Comparison of ENCODE assay signal across 2 cellular contexts in the genomic region with DNA sequence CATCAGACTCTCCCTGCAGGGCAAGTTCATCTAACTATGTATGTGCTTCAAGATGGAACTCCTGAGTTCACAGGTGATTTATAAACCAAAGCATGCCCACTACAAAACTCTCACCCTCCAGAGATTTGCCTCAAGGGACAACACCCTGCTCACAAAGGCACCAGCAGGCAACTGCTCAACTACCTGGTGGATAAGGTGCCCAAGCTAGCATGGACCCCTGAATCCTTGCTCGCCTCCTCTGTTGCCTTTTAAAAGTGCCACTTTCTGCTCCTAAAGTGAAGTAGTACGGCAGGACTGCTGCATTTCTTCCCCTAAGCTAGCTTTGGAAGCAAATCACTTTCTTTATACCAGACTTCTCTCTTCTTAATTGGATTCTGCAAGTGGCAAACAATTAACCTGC.
TF ChIP-seq lines count a peak whose summit lies in the region.

No MANE protein-coding gene starts in this region.

TF ChIP-seq in GM23338, 12 proteins besides CTCF, POLR2A, EP300 and RAD21 (continues in another document):
- TF ChIP-seq, protein P1, sequence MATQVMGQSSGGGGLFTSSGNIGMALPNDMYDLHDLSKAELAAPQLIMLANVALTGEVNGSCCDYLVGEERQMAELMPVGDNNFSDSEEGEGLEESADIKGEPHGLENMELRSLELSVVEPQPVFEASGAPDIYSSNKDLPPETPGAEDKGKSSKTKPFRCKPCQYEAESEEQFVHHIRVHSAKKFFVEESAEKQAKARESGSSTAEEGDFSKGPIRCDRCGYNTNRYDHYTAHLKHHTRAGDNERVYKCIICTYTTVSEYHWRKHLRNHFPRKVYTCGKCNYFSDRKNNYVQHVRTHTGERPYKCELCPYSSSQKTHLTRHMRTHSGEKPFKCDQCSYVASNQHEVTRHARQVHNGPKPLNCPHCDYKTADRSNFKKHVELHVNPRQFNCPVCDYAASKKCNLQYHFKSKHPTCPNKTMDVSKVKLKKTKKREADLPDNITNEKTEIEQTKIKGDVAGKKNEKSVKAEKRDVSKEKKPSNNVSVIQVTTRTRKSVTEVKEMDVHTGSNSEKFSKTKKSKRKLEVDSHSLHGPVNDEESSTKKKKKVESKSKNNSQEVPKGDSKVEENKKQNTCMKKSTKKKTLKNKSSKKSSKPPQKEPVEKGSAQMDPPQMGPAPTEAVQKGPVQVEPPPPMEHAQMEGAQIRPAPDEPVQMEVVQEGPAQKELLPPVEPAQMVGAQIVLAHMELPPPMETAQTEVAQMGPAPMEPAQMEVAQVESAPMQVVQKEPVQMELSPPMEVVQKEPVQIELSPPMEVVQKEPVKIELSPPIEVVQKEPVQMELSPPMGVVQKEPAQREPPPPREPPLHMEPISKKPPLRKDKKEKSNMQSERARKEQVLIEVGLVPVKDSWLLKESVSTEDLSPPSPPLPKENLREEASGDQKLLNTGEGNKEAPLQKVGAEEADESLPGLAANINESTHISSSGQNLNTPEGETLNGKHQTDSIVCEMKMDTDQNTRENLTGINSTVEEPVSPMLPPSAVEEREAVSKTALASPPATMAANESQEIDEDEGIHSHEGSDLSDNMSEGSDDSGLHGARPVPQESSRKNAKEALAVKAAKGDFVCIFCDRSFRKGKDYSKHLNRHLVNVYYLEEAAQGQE (IDR thresholded peaks at IDR 0.05; ENCODE audit: unreplicated experiment) = no peak
- TF ChIP-seq, protein P2, sequence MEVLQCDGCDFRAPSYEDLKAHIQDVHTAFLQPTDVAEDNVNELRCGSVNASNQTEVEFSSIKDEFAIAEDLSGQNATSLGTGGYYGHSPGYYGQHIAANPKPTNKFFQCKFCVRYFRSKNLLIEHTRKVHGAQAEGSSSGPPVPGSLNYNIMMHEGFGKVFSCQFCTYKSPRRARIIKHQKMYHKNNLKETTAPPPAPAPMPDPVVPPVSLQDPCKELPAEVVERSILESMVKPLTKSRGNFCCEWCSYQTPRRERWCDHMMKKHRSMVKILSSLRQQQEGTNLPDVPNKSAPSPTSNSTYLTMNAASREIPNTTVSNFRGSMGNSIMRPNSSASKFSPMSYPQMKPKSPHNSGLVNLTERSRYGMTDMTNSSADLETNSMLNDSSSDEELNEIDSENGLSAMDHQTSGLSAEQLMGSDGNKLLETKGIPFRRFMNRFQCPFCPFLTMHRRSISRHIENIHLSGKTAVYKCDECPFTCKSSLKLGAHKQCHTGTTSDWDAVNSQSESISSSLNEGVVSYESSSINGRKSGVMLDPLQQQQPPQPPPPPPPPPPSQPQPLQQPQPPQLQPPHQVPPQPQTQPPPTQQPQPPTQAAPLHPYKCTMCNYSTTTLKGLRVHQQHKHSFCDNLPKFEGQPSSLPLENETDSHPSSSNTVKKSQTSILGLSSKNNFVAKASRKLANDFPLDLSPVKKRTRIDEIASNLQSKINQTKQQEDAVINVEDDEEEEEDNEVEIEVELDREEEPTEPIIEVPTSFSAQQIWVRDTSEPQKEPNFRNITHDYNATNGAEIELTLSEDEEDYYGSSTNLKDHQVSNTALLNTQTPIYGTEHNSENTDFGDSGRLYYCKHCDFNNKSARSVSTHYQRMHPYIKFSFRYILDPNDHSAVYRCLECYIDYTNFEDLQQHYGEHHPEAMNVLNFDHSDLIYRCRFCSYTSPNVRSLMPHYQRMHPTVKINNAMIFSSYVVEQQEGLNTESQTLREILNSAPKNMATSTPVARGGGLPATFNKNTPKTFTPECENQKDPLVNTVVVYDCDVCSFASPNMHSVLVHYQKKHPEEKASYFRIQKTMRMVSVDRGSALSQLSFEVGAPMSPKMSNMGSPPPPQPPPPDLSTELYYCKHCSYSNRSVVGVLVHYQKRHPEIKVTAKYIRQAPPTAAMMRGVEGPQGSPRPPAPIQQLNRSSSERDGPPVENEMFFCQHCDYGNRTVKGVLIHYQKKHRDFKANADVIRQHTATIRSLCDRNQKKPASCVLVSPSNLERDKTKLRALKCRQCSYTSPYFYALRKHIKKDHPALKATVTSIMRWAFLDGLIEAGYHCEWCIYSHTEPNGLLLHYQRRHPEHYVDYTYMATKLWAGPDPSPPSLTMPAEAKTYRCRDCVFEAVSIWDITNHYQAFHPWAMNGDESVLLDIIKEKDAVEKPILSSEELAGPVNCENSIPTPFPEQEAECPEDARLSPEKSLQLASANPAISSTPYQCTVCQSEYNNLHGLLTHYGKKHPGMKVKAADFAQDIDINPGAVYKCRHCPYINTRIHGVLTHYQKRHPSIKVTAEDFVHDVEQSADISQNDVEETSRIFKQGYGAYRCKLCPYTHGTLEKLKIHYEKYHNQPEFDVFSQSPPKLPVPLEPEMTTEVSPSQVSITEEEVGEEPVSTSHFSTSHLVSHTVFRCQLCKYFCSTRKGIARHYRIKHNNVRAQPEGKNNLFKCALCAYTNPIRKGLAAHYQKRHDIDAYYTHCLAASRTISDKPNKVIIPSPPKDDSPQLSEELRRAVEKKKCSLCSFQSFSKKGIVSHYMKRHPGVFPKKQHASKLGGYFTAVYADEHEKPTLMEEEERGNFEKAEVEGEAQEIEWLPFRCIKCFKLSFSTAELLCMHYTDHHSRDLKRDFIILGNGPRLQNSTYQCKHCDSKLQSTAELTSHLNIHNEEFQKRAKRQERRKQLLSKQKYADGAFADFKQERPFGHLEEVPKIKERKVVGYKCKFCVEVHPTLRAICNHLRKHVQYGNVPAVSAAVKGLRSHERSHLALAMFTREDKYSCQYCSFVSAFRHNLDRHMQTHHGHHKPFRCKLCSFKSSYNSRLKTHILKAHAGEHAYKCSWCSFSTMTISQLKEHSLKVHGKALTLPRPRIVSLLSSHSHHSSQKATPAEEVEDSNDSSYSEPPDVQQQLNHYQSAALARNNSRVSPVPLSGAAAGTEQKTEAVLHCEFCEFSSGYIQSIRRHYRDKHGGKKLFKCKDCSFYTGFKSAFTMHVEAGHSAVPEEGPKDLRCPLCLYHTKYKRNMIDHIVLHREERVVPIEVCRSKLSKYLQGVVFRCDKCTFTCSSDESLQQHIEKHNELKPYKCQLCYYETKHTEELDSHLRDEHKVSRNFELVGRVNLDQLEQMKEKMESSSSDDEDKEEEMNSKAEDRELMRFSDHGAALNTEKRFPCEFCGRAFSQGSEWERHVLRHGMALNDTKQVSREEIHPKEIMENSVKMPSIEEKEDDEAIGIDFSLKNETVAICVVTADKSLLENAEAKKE (CRISPR knock-in tag; IDR thresholded peaks at IDR 0.05) = no peak
- TF ChIP-seq NANOG (IDR thresholded peaks at IDR 0.05; ENCODE audit: borderline replicate concordance) (no peak), EZH2 (IDR thresholded peaks at IDR 0.05; ENCODE audit: low read depth, unreplicated experiment) (no peak), EZH2phosphoT487 (IDR thresholded peaks at IDR 0.05; ENCODE audit: unreplicated experiment) (no peak), POLR2AphosphoS5 (IDR thresholded peaks at IDR 0.05; ENCODE audit: low read depth) (no peak), ZNF331 (CRISPR knock-in tag; IDR thresholded peaks at IDR 0.05; ENCODE audit: low read depth) (no peak), STAT1 (IDR thresholded peaks at IDR 0.05; ENCODE audit: unreplicated experiment) (no peak), CREB1 (CRISPR knock-in tag; IDR thresholded peaks at IDR 0.05; ENCODE audit: low read depth) (no peak)
- TF ChIP-seq, protein P3, sequence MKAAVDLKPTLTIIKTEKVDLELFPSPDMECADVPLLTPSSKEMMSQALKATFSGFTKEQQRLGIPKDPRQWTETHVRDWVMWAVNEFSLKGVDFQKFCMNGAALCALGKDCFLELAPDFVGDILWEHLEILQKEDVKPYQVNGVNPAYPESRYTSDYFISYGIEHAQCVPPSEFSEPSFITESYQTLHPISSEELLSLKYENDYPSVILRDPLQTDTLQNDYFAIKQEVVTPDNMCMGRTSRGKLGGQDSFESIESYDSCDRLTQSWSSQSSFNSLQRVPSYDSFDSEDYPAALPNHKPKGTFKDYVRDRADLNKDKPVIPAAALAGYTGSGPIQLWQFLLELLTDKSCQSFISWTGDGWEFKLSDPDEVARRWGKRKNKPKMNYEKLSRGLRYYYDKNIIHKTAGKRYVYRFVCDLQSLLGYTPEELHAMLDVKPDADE (IDR thresholded peaks at IDR 0.05) = no peak

TF ChIP-seq in WTC11, 78 proteins besides CTCF, POLR2A, EP300 and RAD21 (continued from another document):
- TF ChIP-seq, protein P4, sequence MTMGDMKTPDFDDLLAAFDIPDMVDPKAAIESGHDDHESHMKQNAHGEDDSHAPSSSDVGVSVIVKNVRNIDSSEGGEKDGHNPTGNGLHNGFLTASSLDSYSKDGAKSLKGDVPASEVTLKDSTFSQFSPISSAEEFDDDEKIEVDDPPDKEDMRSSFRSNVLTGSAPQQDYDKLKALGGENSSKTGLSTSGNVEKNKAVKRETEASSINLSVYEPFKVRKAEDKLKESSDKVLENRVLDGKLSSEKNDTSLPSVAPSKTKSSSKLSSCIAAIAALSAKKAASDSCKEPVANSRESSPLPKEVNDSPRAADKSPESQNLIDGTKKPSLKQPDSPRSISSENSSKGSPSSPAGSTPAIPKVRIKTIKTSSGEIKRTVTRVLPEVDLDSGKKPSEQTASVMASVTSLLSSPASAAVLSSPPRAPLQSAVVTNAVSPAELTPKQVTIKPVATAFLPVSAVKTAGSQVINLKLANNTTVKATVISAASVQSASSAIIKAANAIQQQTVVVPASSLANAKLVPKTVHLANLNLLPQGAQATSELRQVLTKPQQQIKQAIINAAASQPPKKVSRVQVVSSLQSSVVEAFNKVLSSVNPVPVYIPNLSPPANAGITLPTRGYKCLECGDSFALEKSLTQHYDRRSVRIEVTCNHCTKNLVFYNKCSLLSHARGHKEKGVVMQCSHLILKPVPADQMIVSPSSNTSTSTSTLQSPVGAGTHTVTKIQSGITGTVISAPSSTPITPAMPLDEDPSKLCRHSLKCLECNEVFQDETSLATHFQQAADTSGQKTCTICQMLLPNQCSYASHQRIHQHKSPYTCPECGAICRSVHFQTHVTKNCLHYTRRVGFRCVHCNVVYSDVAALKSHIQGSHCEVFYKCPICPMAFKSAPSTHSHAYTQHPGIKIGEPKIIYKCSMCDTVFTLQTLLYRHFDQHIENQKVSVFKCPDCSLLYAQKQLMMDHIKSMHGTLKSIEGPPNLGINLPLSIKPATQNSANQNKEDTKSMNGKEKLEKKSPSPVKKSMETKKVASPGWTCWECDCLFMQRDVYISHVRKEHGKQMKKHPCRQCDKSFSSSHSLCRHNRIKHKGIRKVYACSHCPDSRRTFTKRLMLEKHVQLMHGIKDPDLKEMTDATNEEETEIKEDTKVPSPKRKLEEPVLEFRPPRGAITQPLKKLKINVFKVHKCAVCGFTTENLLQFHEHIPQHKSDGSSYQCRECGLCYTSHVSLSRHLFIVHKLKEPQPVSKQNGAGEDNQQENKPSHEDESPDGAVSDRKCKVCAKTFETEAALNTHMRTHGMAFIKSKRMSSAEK (CRISPR knock-in tag; IDR thresholded peaks at IDR 0.05; ENCODE audit: borderline replicate concordance) = no peak
- no peak for TF ChIP-seq ZNF671 (CRISPR knock-in tag; IDR thresholded peaks at IDR 0.05)
- no peak for TF ChIP-seq TEAD1 (CRISPR knock-in tag; IDR thresholded peaks at IDR 0.05)
- TF ChIP-seq NR3C1 (CRISPR knock-in tag; conservative IDR thresholded peaks at IDR 0.05; ENCODE audit: low read depth) = no peak
- no peak for TF ChIP-seq IRF2 (CRISPR knock-in tag; IDR thresholded peaks at IDR 0.05; ENCODE audit: borderline replicate concordance, low read depth)
- TF ChIP-seq ZNF317 (CRISPR knock-in tag; IDR thresholded peaks at IDR 0.05; ENCODE audit: borderline replicate concordance, low read depth) = no peak
- TF ChIP-seq GRHL2 (CRISPR knock-in tag; IDR thresholded peaks at IDR 0.05; ENCODE audit: insufficient replicate concordance, severe bottlenecking) = no peak
- TF ChIP-seq FOXJ3 (CRISPR knock-in tag; IDR thresholded peaks at IDR 0.05; ENCODE audit: borderline replicate concordance) = no peak
- no peak for TF ChIP-seq ATF1 (CRISPR knock-in tag; IDR thresholded peaks at IDR 0.05)
- TF ChIP-seq CREM (CRISPR knock-in tag; IDR thresholded peaks at IDR 0.05) = no peak
- no peak for TF ChIP-seq NR2C2 (CRISPR knock-in tag; IDR thresholded peaks at IDR 0.05)
- TF ChIP-seq, protein P5, sequence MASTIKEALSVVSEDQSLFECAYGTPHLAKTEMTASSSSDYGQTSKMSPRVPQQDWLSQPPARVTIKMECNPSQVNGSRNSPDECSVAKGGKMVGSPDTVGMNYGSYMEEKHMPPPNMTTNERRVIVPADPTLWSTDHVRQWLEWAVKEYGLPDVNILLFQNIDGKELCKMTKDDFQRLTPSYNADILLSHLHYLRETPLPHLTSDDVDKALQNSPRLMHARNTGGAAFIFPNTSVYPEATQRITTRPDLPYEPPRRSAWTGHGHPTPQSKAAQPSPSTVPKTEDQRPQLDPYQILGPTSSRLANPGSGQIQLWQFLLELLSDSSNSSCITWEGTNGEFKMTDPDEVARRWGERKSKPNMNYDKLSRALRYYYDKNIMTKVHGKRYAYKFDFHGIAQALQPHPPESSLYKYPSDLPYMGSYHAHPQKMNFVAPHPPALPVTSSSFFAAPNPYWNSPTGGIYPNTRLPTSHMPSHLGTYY (CRISPR knock-in tag; IDR thresholded peaks at IDR 0.05) = no peak
TF ChIP-seq in WTC11: peak in this region for 0.
